Comparison of ENCODE assay signal across 1 cellular context in genomic region chr17:76103274-76104139, GRCh38.
TF ChIP-seq lines count a peak whose summit lies in the region.

A gene with protein sequence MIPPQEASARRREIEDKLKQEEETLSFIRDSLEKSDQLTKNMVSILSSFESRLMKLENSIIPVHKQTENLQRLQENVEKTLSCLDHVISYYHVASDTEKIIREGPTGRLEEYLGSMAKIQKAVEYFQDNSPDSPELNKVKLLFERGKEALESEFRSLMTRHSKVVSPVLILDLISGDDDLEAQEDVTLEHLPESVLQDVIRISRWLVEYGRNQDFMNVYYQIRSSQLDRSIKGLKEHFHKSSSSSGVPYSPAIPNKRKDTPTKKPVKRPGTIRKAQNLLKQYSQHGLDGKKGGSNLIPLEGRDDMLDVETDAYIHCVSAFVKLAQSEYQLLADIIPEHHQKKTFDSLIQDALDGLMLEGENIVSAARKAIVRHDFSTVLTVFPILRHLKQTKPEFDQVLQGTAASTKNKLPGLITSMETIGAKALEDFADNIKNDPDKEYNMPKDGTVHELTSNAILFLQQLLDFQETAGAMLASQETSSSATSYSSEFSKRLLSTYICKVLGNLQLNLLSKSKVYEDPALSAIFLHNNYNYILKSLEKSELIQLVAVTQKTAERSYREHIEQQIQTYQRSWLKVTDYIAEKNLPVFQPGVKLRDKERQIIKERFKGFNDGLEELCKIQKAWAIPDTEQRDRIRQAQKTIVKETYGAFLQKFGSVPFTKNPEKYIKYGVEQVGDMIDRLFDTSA (minus strand): TSS chr17:76103787. CDS start chr17:76103692, 95 bp downstream.

TF ChIP-seq in HepG2, 621 proteins besides CTCF, POLR2A, EP300 and RAD21 (continued from another document and continues in another):
- TF ChIP-seq ZNF670 (CRISPR knock-in tag; IDR thresholded peaks at IDR 0.05; ENCODE audit: borderline replicate concordance), result peak; percentile 94
- TF ChIP-seq ZNF563 (CRISPR knock-in tag; IDR thresholded peaks at IDR 0.05), result peak; percentile 60; the same call in 1 of the 2 replicates
- TF ChIP-seq, protein P1, sequence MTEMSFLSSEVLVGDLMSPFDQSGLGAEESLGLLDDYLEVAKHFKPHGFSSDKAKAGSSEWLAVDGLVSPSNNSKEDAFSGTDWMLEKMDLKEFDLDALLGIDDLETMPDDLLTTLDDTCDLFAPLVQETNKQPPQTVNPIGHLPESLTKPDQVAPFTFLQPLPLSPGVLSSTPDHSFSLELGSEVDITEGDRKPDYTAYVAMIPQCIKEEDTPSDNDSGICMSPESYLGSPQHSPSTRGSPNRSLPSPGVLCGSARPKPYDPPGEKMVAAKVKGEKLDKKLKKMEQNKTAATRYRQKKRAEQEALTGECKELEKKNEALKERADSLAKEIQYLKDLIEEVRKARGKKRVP (CRISPR knock-in tag; IDR thresholded peaks at IDR 0.05), result no peak
- TF ChIP-seq ZNF343 (CRISPR knock-in tag; IDR thresholded peaks at IDR 0.05), result no peak
- peak; percentile 93; the same call in 1 of the 2 replicates for TF ChIP-seq ZNF33A (CRISPR knock-in tag; IDR thresholded peaks at IDR 0.05; ENCODE audit: borderline replicate concordance)
- TF ChIP-seq ZBTB39 (CRISPR knock-in tag; IDR thresholded peaks at IDR 0.05), result no peak
- TF ChIP-seq DNMT1 (CRISPR knock-in tag; IDR thresholded peaks at IDR 0.05), result 0 out of 2 replicates have a peak, but pooled peaks have one; percentile 29
- TF ChIP-seq JUNB (CRISPR knock-in tag; IDR thresholded peaks at IDR 0.05; ENCODE audit: borderline replicate concordance), result no peak
- TF ChIP-seq PRPF4 (IDR thresholded peaks at IDR 0.05; ENCODE audit: low read depth, low read length, poor library complexity, severe bottlenecking), result no peak
- TF ChIP-seq PAF1 (CRISPR knock-in tag; IDR thresholded peaks at IDR 0.05), result no peak
- TF ChIP-seq, protein P2, sequence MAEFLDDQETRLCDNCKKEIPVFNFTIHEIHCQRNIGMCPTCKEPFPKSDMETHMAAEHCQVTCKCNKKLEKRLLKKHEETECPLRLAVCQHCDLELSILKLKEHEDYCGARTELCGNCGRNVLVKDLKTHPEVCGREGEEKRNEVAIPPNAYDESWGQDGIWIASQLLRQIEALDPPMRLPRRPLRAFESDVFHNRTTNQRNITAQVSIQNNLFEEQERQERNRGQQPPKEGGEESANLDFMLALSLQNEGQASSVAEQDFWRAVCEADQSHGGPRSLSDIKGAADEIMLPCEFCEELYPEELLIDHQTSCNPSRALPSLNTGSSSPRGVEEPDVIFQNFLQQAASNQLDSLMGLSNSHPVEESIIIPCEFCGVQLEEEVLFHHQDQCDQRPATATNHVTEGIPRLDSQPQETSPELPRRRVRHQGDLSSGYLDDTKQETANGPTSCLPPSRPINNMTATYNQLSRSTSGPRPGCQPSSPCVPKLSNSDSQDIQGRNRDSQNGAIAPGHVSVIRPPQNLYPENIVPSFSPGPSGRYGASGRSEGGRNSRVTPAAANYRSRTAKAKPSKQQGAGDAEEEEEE (CRISPR knock-in tag; IDR thresholded peaks at IDR 0.05; ENCODE audit: borderline replicate concordance), result no peak
- peak; percentile 0; the same call in 1 of the 2 replicates for TF ChIP-seq ZNF788 (CRISPR knock-in tag; IDR thresholded peaks at IDR 0.05; ENCODE audit: borderline replicate concordance)
- no peak for TF ChIP-seq MATR3 (CRISPR knock-in tag; IDR thresholded peaks at IDR 0.05)
- TF ChIP-seq, protein P3, sequence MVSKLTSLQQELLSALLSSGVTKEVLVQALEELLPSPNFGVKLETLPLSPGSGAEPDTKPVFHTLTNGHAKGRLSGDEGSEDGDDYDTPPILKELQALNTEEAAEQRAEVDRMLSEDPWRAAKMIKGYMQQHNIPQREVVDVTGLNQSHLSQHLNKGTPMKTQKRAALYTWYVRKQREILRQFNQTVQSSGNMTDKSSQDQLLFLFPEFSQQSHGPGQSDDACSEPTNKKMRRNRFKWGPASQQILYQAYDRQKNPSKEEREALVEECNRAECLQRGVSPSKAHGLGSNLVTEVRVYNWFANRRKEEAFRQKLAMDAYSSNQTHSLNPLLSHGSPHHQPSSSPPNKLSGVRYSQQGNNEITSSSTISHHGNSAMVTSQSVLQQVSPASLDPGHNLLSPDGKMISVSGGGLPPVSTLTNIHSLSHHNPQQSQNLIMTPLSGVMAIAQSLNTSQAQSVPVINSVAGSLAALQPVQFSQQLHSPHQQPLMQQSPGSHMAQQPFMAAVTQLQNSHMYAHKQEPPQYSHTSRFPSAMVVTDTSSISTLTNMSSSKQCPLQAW (CRISPR knock-in tag; IDR thresholded peaks at IDR 0.05), result no peak; the same call in none of the 2 replicates
- TF ChIP-seq, protein P4, sequence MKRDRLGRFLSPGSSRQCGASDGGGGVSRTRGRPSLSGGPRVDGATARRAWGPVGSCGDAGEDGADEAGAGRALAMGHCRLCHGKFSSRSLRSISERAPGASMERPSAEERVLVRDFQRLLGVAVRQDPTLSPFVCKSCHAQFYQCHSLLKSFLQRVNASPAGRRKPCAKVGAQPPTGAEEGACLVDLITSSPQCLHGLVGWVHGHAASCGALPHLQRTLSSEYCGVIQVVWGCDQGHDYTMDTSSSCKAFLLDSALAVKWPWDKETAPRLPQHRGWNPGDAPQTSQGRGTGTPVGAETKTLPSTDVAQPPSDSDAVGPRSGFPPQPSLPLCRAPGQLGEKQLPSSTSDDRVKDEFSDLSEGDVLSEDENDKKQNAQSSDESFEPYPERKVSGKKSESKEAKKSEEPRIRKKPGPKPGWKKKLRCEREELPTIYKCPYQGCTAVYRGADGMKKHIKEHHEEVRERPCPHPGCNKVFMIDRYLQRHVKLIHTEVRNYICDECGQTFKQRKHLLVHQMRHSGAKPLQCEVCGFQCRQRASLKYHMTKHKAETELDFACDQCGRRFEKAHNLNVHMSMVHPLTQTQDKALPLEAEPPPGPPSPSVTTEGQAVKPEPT (CRISPR knock-in tag; IDR thresholded peaks at IDR 0.05; ENCODE audit: low read depth), result no peak
- TF ChIP-seq SIN3B (IDR thresholded peaks at IDR 0.05; ENCODE audit: low read length), result peak; percentile 55; the same call in 1 of the 2 replicates
- no peak for TF ChIP-seq GATA4 (IDR thresholded peaks at IDR 0.05; ENCODE audit: borderline replicate concordance, low read depth)
- TF ChIP-seq ZZZ3 (CRISPR knock-in tag; IDR thresholded peaks at IDR 0.05; ENCODE audit: borderline replicate concordance), result peak; percentile 66
- no peak for TF ChIP-seq NCOA5 (CRISPR knock-in tag; IDR thresholded peaks at IDR 0.05)
- TF ChIP-seq ZNF510 (CRISPR knock-in tag; IDR thresholded peaks at IDR 0.05; ENCODE audit: low read depth), result no peak
- no peak for TF ChIP-seq SCMH1 (CRISPR knock-in tag; IDR thresholded peaks at IDR 0.05; ENCODE audit: borderline replicate concordance)
- TF ChIP-seq TBP (CRISPR knock-in tag; IDR thresholded peaks at IDR 0.05), result no peak
- TF ChIP-seq PLRG1 (conservative IDR thresholded peaks at IDR 0.05), result no peak
- TF ChIP-seq, protein P5, sequence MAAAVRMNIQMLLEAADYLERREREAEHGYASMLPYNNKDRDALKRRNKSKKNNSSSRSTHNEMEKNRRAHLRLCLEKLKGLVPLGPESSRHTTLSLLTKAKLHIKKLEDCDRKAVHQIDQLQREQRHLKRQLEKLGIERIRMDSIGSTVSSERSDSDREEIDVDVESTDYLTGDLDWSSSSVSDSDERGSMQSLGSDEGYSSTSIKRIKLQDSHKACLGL (CRISPR knock-in tag; IDR thresholded peaks at IDR 0.05), result peak; percentile 43; the same call in 1 of the 2 replicates
- 0 out of 2 replicates have a peak, but pooled peaks have one; percentile 77 for TF ChIP-seq KLF13 (CRISPR knock-in tag; IDR thresholded peaks at IDR 0.05)
- TF ChIP-seq HDAC1 (CRISPR knock-in tag; IDR thresholded peaks at IDR 0.05), result peak; percentile 94
- 0 out of 2 replicates have a peak, but pooled peaks have one; percentile 47 for TF ChIP-seq ARID5B (CRISPR knock-in tag; IDR thresholded peaks at IDR 0.05)
- TF ChIP-seq ZNF230 (CRISPR knock-in tag; IDR thresholded peaks at IDR 0.05), result no peak
- TF ChIP-seq CENPX (CRISPR knock-in tag; IDR thresholded peaks at IDR 0.05), result no peak
- TF ChIP-seq ATRX (CRISPR knock-in tag; IDR thresholded peaks at IDR 0.05; ENCODE audit: borderline replicate concordance), result no peak
- TF ChIP-seq HDAC6 (IDR thresholded peaks at IDR 0.05; ENCODE audit: low read depth, low read length), result no peak
- TF ChIP-seq TIGD3 (CRISPR knock-in tag; IDR thresholded peaks at IDR 0.05; ENCODE audit: borderline replicate concordance), result no peak
- no peak; the same call in 1 of the 2 replicates for TF ChIP-seq NFE2L1 (CRISPR knock-in tag; IDR thresholded peaks at IDR 0.05; ENCODE audit: borderline replicate concordance)
- peak; percentile 68 for TF ChIP-seq CREM (IDR thresholded peaks at IDR 0.05)
- no peak for TF ChIP-seq CREM (CRISPR knock-in tag; IDR thresholded peaks at IDR 0.05)
- TF ChIP-seq, protein P6, sequence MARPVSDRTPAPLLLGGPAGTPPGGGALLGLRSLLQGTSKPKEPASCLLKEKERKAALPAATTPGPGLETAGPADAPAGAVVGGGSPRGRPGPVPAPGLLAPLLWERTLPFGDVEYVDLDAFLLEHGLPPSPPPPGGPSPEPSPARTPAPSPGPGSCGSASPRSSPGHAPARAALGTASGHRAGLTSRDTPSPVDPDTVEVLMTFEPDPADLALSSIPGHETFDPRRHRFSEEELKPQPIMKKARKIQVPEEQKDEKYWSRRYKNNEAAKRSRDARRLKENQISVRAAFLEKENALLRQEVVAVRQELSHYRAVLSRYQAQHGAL (CRISPR knock-in tag; IDR thresholded peaks at IDR 0.05; ENCODE audit: not compliant biosample characterization), result no peak
- no peak; the same call in 1 of the 2 replicates for TF ChIP-seq ZNF775 (CRISPR knock-in tag; IDR thresholded peaks at IDR 0.05; ENCODE audit: borderline replicate concordance)
- peak; percentile 44; the same call in 1 of the 2 replicates for TF ChIP-seq ZNF292 (CRISPR knock-in tag; IDR thresholded peaks at IDR 0.05; ENCODE audit: borderline replicate concordance, low read depth)
- peak; percentile 5; the same call in 1 of the 2 replicates for TF ChIP-seq NFKB2 (CRISPR knock-in tag; IDR thresholded peaks at IDR 0.05; ENCODE audit: borderline replicate concordance)
- TF ChIP-seq THAP11 (CRISPR knock-in tag; IDR thresholded peaks at IDR 0.05), result peak; percentile 87
- peak; percentile 76; the same call in 1 of the 2 replicates for TF ChIP-seq WIZ (CRISPR knock-in tag; IDR thresholded peaks at IDR 0.05)
- TF ChIP-seq TAF1 (CRISPR knock-in tag; IDR thresholded peaks at IDR 0.05), result peak; percentile 79
- TF ChIP-seq RARG (CRISPR knock-in tag; IDR thresholded peaks at IDR 0.05; ENCODE audit: low read depth), result no peak; the same call in 1 of the 2 replicates
- TF ChIP-seq U2AF1 (optimal IDR thresholded peaks at IDR 0.05; ENCODE audit: low read depth, low read length), result peak; percentile 39
- no peak for TF ChIP-seq RFXANK (CRISPR knock-in tag; IDR thresholded peaks at IDR 0.05)
- no peak; the same call in 1 of the 2 replicates for TF ChIP-seq SSRP1 (CRISPR knock-in tag; IDR thresholded peaks at IDR 0.05)
- TF ChIP-seq ATF7-NPFF (CRISPR knock-in tag; IDR thresholded peaks at IDR 0.05; ENCODE audit: low read depth), result peak; percentile 85
- no peak for TF ChIP-seq MYNN (CRISPR knock-in tag; IDR thresholded peaks at IDR 0.05; ENCODE audit: low read depth)
